19 cellular contexts compared by ENCODE assay signal in the genomic region with DNA sequence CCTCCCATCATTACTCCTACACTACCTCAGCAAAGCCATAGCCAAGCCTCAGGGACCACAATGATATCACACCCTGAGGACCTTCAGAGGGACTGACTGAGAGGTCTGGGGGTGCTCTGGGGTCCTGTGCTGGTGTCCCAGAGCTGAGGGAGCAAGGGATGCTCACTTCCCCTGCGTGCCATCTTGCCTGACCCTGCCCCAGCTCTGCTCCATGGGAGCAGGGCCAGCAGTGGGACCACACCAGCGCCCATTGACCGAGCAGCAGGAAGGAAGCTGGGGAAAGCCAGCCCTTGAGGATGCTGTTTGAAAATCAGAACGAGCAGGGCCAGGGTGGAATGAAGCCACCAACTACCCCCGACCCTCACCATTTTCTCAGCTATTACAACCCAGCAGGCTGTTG.
"Had no signal": no experiment of that assay in that cellular context is flagged by ENCODE, and none has a peak within 500 bp of the region (broad histone marks: within the 10 kb centered on the region; RNA-seq: fewer than 3 reads in every experiment).

No MANE protein-coding gene starts in this region.

- H3K27ac ChIP-seq: KMS-11, RWPE1 had no signal

- H3K9ac ChIP-seq: KMS-11, SK-N-SH had no signal

- H3K9me2 ChIP-seq: SK-N-SH had no signal

- H3K9me3 ChIP-seq: SK-N-SH had no signal

- ATAC-seq: Panc1, T-cell had no signal

- H3K4me2 ChIP-seq: KMS-11, SK-N-SH had no signal

- DNase-seq: Kasumi-1, MM.1S, NCI-H1092 treated with DMSO at 0.1 percent for 48 hours, NCI-H1436, NCI-H187 treated with DMSO at 0.1 percent for 48 hours, NCI-H2029 treated with DMSO at 0.1 percent for 48 hours, NCI-H2171 treated with DMSO at 0.1 percent for 48 hours, NCI-H345, NCI-H446 treated with DMSO at 0.1 percent for 48 hours, NCI-H524, NCI-H526 treated with DMSO at 0.1 percent for 48 hours, NCI-H774, SHP77, SK-N-SH, SW 1271, T-cell had no signal
